8 cellular contexts compared by ENCODE assay signal in the genomic region with DNA sequence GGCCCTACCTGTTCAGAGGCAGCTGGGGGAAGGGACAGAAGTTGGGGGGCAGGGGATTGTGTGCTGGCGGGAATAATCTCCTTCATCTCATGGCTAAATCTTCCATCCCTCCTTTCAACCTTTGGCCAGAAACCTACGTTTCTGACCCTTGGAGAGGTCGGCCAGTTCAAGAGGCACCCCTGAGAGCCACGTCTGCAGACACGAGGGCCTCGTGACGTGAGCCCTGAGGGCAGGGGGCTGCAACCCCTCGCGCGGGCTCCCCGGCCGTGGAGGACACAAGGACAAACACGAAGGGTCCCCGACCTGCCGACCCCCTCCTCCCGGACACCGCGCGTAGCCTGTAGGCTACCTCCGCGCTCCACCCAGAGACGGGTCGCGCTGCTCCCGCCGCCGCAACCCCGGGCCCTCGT. TPM values are rescaled to one million over a fixed set of nuclear protein-coding genes. Genes with fewer than 3 reads are reported as not detected.
DNase-seq lines count a peak whose midpoint lies in the region; ATAC-seq, FAIRE-seq and TF ChIP-seq lines count a peak whose summit lies in the region.

No MANE protein-coding gene starts in this region.

- H3K27ac ChIP-seq in CD4-positive, CD25-positive, alpha-beta regulatory T cell (ENCODE audit: insufficient read depth, low read length, poor library complexity, severe bottlenecking), result peak overlapping the region; percentile 96
- peak overlapping the region; percentile 95 for H3K27ac ChIP-seq in SK-N-MC
- peak overlapping the region; percentile 89 for H3K27ac ChIP-seq in fibroblast of lung (ENCODE audit: insufficient read depth, low read length)
- peak overlapping the region; percentile 98 for H3K27ac ChIP-seq in parathyroid adenoma

- peak overlapping the region; percentile 94 to 99 (median 98) for H3K27ac Mint-ChIP-seq in CD4-positive, CD25-positive, alpha-beta regulatory T cell

- peak overlapping the region; percentile 2 for H2AFZ ChIP-seq in fibroblast of lung (ENCODE audit: low read length)
- H2AFZ ChIP-seq in parathyroid adenoma, result peak overlapping the region; percentile 95

- H3K4me1 ChIP-seq in CD4-positive, CD25-positive, alpha-beta regulatory T cell (ENCODE audit: control insufficient read depth, insufficient read depth, low read length, poor library complexity, severe bottlenecking), result peaks cover 43% of the 10 kb centered on the region
- H3K4me1 ChIP-seq in fibroblast of lung (ENCODE audit: control insufficient read depth, extremely low read depth, insufficient read depth, low read length), result peaks cover 14% of the 10 kb centered on the region
- peaks cover 23% of the 10 kb centered on the region for H3K4me1 ChIP-seq in parathyroid adenoma

- peak overlapping the region; percentile 95 to 97 (median 96) for H3K4me3 Mint-ChIP-seq in CD4-positive, CD25-positive, alpha-beta regulatory T cell

- peak overlapping the region; percentile 97 for H3K4me2 ChIP-seq in fibroblast of lung (ENCODE audit: extremely low read depth, insufficient read depth, low read length)
- H3K4me2 ChIP-seq in parathyroid adenoma (ENCODE audit: low read length), result peak overlapping the region; percentile 92

- H3K27me3 ChIP-seq in CD4-positive, CD25-positive, alpha-beta regulatory T cell (ENCODE audit: control insufficient read depth, insufficient read depth, low read length), result no peaks in the 10 kb centered on the region
- H3K27me3 ChIP-seq in fibroblast of lung (ENCODE audit: control insufficient read depth, insufficient read depth, low read length) (no peaks in the 10 kb centered on the region), parathyroid adenoma (ENCODE audit: control insufficient read depth, insufficient read depth, low read length) (no peaks in the 10 kb centered on the region)

- H3K27me3 Mint-ChIP-seq in CD4-positive, CD25-positive, alpha-beta regulatory T cell, result no peaks in the 10 kb centered on the region

- peak overlapping the region; percentile 99 for H3K9ac ChIP-seq in SK-N-MC (ENCODE audit: insufficient read length)
- H3K9ac ChIP-seq in fibroblast of lung (ENCODE audit: insufficient read depth, low read length), result peak overlapping the region; percentile 80
- peak overlapping the region; percentile 95 for H3K9ac ChIP-seq in parathyroid adenoma

- H3K36me3 ChIP-seq in CD4-positive, CD25-positive, alpha-beta regulatory T cell (ENCODE audit: control insufficient read depth, insufficient read depth, low read length), result peaks cover 13% of the 10 kb centered on the region
- H3K36me3 ChIP-seq in SK-N-MC (ENCODE audit: insufficient read depth, low read length), result peaks cover 33% of the 10 kb centered on the region
- H3K36me3 ChIP-seq in fibroblast of lung (ENCODE audit: control insufficient read depth, insufficient read depth, low read length), result peaks cover 2% of the 10 kb centered on the region
- no peaks in the 10 kb centered on the region for H3K36me3 ChIP-seq in parathyroid adenoma (ENCODE audit: control insufficient read depth, insufficient read depth, low read length)

- no peak for FAIRE-seq in urothelium cell line (lab: Jason Lieb, UNC)

- TF ChIP-seq CTCF in fibroblast of lung (conservative IDR thresholded peaks at IDR 0.05 in 1 of 2, IDR thresholded peaks at IDR 0.05 in 1 of 2; ENCODE audit: low read depth in 1 of 2, low read length in 2 of 2) (no peak), parathyroid adenoma (IDR thresholded peaks at IDR 0.05) (no peak)

- H3K79me2 ChIP-seq in fibroblast of lung (ENCODE audit: control insufficient read depth, insufficient read depth, low read length) (peaks cover 37% of the 10 kb centered on the region), parathyroid adenoma (peaks cover 12% of the 10 kb centered on the region)

- peaks cover 13 to 63% (median 33%) of the 10 kb centered on the region in 4 donors for H3K4me1 Mint-ChIP-seq in CD4-positive, CD25-positive, alpha-beta regulatory T cell

- peaks cover 0 to 1% (median 0%) of the 10 kb centered on the region in 7 donors for H3K9me3 Mint-ChIP-seq in CD4-positive, CD25-positive, alpha-beta regulatory T cell

- peak overlapping the region; percentile 32 for H3K4me3 ChIP-seq in CD4-positive, CD25-positive, alpha-beta regulatory T cell (ENCODE audit: low read depth, low read length)
- peak overlapping the region; percentile 79 for H3K4me3 ChIP-seq in SK-N-MC
- peak overlapping the region; percentile 72 to 99 (median 92) for H3K4me3 ChIP-seq in fibroblast of lung (replicated peaks in 1 of 4; ENCODE audit: control extremely low read depth in 1 of 4, insufficient read depth in 1 of 4, low read depth in 3 of 4, low read length in 4 of 4)
- peak overlapping the region; percentile 91 for H3K4me3 ChIP-seq in parathyroid adenoma (ENCODE audit: low read depth, low read length)

- no peaks in the 10 kb centered on the region for H4K20me1 ChIP-seq in fibroblast of lung (ENCODE audit: control insufficient read depth, extremely low read depth, insufficient read depth, low read length)

- ATAC-seq in CD4-positive, CD25-positive, alpha-beta regulatory T cell (ENCODE audit: low read depth in 2 of 2), result no peak
- peak; percentile 13 for ATAC-seq in GM21825 (IDR thresholded peaks at IDR 0.05; ENCODE audit: unreplicated experiment)

- DNase-seq in CD4-positive, CD25-positive, alpha-beta regulatory T cell, result no peak
- DNase-seq in SK-N-MC (ENCODE audit: low read depth, low spot score), result no peak
- no peak for DNase-seq in fibroblast of lung (ENCODE audit: low read depth in 2 of 2)
- no peak for DNase-seq in urothelium cell line (ENCODE audit: low spot score)
- no peak for DNase-seq in NCI-H1105 treated with DMSO at 0.1 percent for 48 hours (lab: John Stamatoyannopoulos, UW)
- no peak for DNase-seq in midbrain (lab: John Stamatoyannopoulos, UW)

- H3K36me3 Mint-ChIP-seq in CD4-positive, CD25-positive, alpha-beta regulatory T cell, result peaks cover 12% of the 10 kb centered on the region

- no peaks in the 10 kb centered on the region for H3K9me3 ChIP-seq in CD4-positive, CD25-positive, alpha-beta regulatory T cell (ENCODE audit: control insufficient read depth in 2 of 2, low read length in 2 of 2)
- H3K9me3 ChIP-seq in SK-N-MC (ENCODE audit: low read depth, low read length) (no peaks in the 10 kb centered on the region), fibroblast of lung (ENCODE audit: control insufficient read depth, insufficient read depth, low read depth, low read length) (no peaks in the 10 kb centered on the region), parathyroid adenoma (ENCODE audit: control insufficient read depth, low read length) (no peaks in the 10 kb centered on the region)

RNA-seq across cellular contexts. Expression of a gene that starts 0.9 kb away (rescaled TPM):
- total RNA-seq in CD4-positive, CD25-positive, alpha-beta regulatory T cell, result 747 TPM
- 1,000 to 10,000 TPM in 3 of 4 donors, 100 to 1,000 TPM in 1; 916 to 1,786 (median 1,426) TPM for polyA plus RNA-seq in CD4-positive, CD25-positive, alpha-beta regulatory T cell
- total RNA-seq in fibroblast of lung, result 2,126 and 2,800 TPM in 2 replicates
- polyA plus RNA-seq in fibroblast of lung, result 1,173 and 1,532 TPM in 2 replicates
- 1,367 and 1,629 TPM in 2 replicates for polyA plus RNA-seq in fibroblast of lung (2012)
- polyA minus RNA-seq in fibroblast of lung (ENCODE audit: low replicate concordance), result 1,823 and 1,849 TPM in 2 replicates

RNA-seq across cellular contexts. Expression of a gene that starts 5.3 kb away (rescaled TPM):
- total RNA-seq in CD4-positive, CD25-positive, alpha-beta regulatory T cell, result 1.1 TPM
- polyA plus RNA-seq in CD4-positive, CD25-positive, alpha-beta regulatory T cell, result 1 to 10 TPM; 2.5 to 7.7 (median 4.6) TPM
- total RNA-seq in fibroblast of lung, result 1.5 and 1.8 TPM in 2 replicates
- 0.18 and 0.27 TPM in 2 replicates for polyA plus RNA-seq in fibroblast of lung
- 0.90 and 0.92 TPM in 2 replicates for polyA plus RNA-seq in fibroblast of lung (2012)
- polyA minus RNA-seq in fibroblast of lung (ENCODE audit: low replicate concordance), result 0.35 TPM in 1 of 2 replicates, not detected in the other

RNA-seq across cellular contexts. Expression of a gene that starts 9.3 kb away (rescaled TPM):
- 0.39 TPM for total RNA-seq in CD4-positive, CD25-positive, alpha-beta regulatory T cell
- not detected for polyA plus RNA-seq in CD4-positive, CD25-positive, alpha-beta regulatory T cell
- under 0.01 TPM in 1 of 2 replicates, not detected in the other for total RNA-seq in fibroblast of lung
- not detected in 2 replicates for polyA plus RNA-seq in fibroblast of lung
- polyA plus RNA-seq in fibroblast of lung (2012), result not detected in 2 replicates
- not detected in 2 replicates for polyA minus RNA-seq in fibroblast of lung (ENCODE audit: low replicate concordance)

RNA-seq across cellular contexts. Expression of a gene that starts 22.3 kb away (rescaled TPM):
- 1.7 TPM for total RNA-seq in CD4-positive, CD25-positive, alpha-beta regulatory T cell
- 1 to 10 TPM; 5.4 to 8.8 (median 5.8) TPM for polyA plus RNA-seq in CD4-positive, CD25-positive, alpha-beta regulatory T cell
- 16.9 and 18.8 TPM in 2 replicates for total RNA-seq in fibroblast of lung
- polyA plus RNA-seq in fibroblast of lung, result 11.7 and 14.6 TPM in 2 replicates
- 9.6 and 12.0 TPM in 2 replicates for polyA plus RNA-seq in fibroblast of lung (2012)
- 12.5 and 19.0 TPM in 2 replicates for polyA minus RNA-seq in fibroblast of lung (ENCODE audit: low replicate concordance)

RNA-seq across cellular contexts. Expression of a gene that starts 23.6 kb away (rescaled TPM):
- total RNA-seq in CD4-positive, CD25-positive, alpha-beta regulatory T cell, result 0.27 TPM
- under 1 TPM; 0.34 to 0.79 (median 0.41) TPM for polyA plus RNA-seq in CD4-positive, CD25-positive, alpha-beta regulatory T cell
- total RNA-seq in fibroblast of lung, result 1.5 and 2.5 TPM in 2 replicates
- polyA plus RNA-seq in fibroblast of lung, result 0.03 and 0.05 TPM in 2 replicates
- 0.75 and 0.77 TPM in 2 replicates for polyA plus RNA-seq in fibroblast of lung (2012)
- not detected in 2 replicates for polyA minus RNA-seq in fibroblast of lung (ENCODE audit: low replicate concordance)

Comparison
In these comparisons a context has a peak if more than half of its experiments do, and no peak if none do; other contexts are left out.
1. H3K4me3 ChIP-seq: peak in every context shown above with its lines; median percentile 92 in fibroblast of lung; 91 in parathyroid adenoma; 79 in SK-N-MC; 32 in CD4-positive, CD25-positive, alpha-beta regulatory T cell.